8 cellular contexts compared by ENCODE assay signal in genomic region chr17:40443196-40443987, GRCh38. TPM values are rescaled to one million over a fixed set of nuclear protein-coding genes. Genes with fewer than 3 reads are reported as not detected.
DNase-seq lines count a peak whose midpoint lies in the region; ATAC-seq and TF ChIP-seq lines count a peak whose summit lies in the region.

Gene IGFBP4, plus strand, starts transcription at chr17:40443450. Its CDS starts 286 bp downstream, at chr17:40443736.

- no peaks in the 10 kb centered on the region for H4K20me1 ChIP-seq in GM23338 (replicated peaks; ENCODE audit: insufficient read depth)

- POLR2A ChIA-PET in activated CD8-positive, alpha-beta T cell treated with anti-CD3 and anti-CD28 coated beads, Interleukin-2, amount 10 ng/mL, durations not matched to agents 7 days and 5 days (lab: Charles Lee) = interaction anchor here (0.6 to 3.3 kb wide), 8 partner anchors 14 to 530 kb away, joined by 3 to 36 read pairs (median 4); partner anchors contain the start of gene TOP2A

- in situ Hi-C loops in ACHN (cut with HindIII; ENCODE audit: low pct_ligation_motif_present, low pct_unique_long_range_greater_than_20kb, low sequenced_read_pairs) = loop anchor here (25.0 kb wide), 1 partner anchor 94 kb away; no protein-coding TSS in a partner anchor

- H3K27ac ChIP-seq in GM23338 (ENCODE audit: low read depth) (0 out of 2 replicates have a peak within 1 kb of the TSS, but pooled peaks have one; percentile 66), ectodermal cell (ENCODE audit: insufficient read depth, low read depth, low read length, poor library complexity, severe bottlenecking) (no peak within 1 kb of the TSS), lower lobe of right lung (peak within 1 kb of the TSS; percentile 92)

- CTCF ChIA-PET in activated CD8-positive, alpha-beta T cell treated with anti-CD3 and anti-CD28 coated beads, Interleukin-2, amount 10 ng/mL, durations not matched to agents 7 days and 5 days (lab: Charles Lee) = interaction anchor here (0.8 to 5.9 kb wide), 20 partner anchors 9 to 141 kb away, joined by 3 to 78 read pairs (median 6); partner anchors contain the start of genes TNS4 and TOP2A

- H3K36me3 ChIP-seq in GM23338 (ENCODE audit: insufficient read depth) = no peaks in the 10 kb centered on the region
- H3K36me3 ChIP-seq in ectodermal cell (ENCODE audit: control insufficient read depth, insufficient read depth, low read length) = no peaks in the 10 kb centered on the region
- peaks cover 6% of the 10 kb centered on the region for H3K36me3 ChIP-seq in lower lobe of right lung

- peak; percentile 64 for ATAC-seq in GM23338
- peak; percentile 83 for ATAC-seq in activated CD8-positive, alpha-beta T cell treated with anti-CD3 and anti-CD28 coated beads, Interleukin-2, amount 10 ng/mL, durations not matched to agents 7 days and 5 days
- ATAC-seq in lower lobe of right lung = peak; percentile 77 to 79

- H3K4me3 ChIP-seq in GM23338 (peak within 1 kb of the TSS; percentile 83), ectodermal cell (ENCODE audit: insufficient read depth, low read depth, low read length) (peak within 1 kb of the TSS; percentile 54), lower lobe of right lung (peak within 1 kb of the TSS; percentile 84)

- H2AFZ ChIP-seq in GM23338 = peak within 1 kb of the TSS; percentile 97

- H3K27me3 ChIP-seq in GM23338 (ENCODE audit: insufficient read depth) (peaks cover 16% of the 10 kb centered on the region; the same call in 1 of the 2 replicates), ectodermal cell (ENCODE audit: control insufficient read depth, insufficient read depth, low read length, poor library complexity, severe bottlenecking) (peaks cover 10% of the 10 kb centered on the region), lower lobe of right lung (ENCODE audit: low read depth) (no peaks in the 10 kb centered on the region)

- no peaks in the 10 kb centered on the region for H3K9me2 ChIP-seq in GM23338 (ENCODE audit: insufficient read depth)

- peaks cover 6% of the 10 kb centered on the region for H3K27me3 Mint-ChIP-seq in GM23338 (ENCODE audit: insufficient read depth, low read depth, poor library complexity)
- peaks cover 2% of the 10 kb centered on the region for H3K27me3 Mint-ChIP-seq in activated CD8-positive, alpha-beta T cell treated with anti-CD3 and anti-CD28 coated beads, Interleukin-2, amount 10 ng/mL, durations not matched to agents 7 days and 5 days (ENCODE audit: low read depth)

- no peaks in the 10 kb centered on the region for H3K9me3 Mint-ChIP-seq in GM23338
- no peaks in the 10 kb centered on the region for H3K9me3 Mint-ChIP-seq in activated CD8-positive, alpha-beta T cell treated with anti-CD3 and anti-CD28 coated beads, Interleukin-2, amount 10 ng/mL, durations not matched to agents 7 days and 5 days (ENCODE audit: insufficient read depth)

- no peaks in the 10 kb centered on the region; the same call in 2 of the 3 replicates for H3K36me3 Mint-ChIP-seq in GM23338 (ENCODE audit: low read depth)
- H3K36me3 Mint-ChIP-seq in activated CD8-positive, alpha-beta T cell treated with anti-CD3 and anti-CD28 coated beads, Interleukin-2, amount 10 ng/mL, durations not matched to agents 7 days and 5 days (ENCODE audit: low read depth) = peaks cover 2% of the 10 kb centered on the region

- H3K4me1 ChIP-seq in GM23338 (ENCODE audit: insufficient read depth) (peaks cover 43% of the 10 kb centered on the region), ectodermal cell (ENCODE audit: control insufficient read depth, insufficient read depth, low read length) (peaks cover 16% of the 10 kb centered on the region), lower lobe of right lung (peaks cover 57% of the 10 kb centered on the region)

- peak within 1 kb of the TSS; percentile 57; the same call in 1 of the 2 replicates for H3K27ac Mint-ChIP-seq in GM23338
- H3K27ac Mint-ChIP-seq in activated CD8-positive, alpha-beta T cell treated with anti-CD3 and anti-CD28 coated beads, Interleukin-2, amount 10 ng/mL, durations not matched to agents 7 days and 5 days = peak within 1 kb of the TSS; percentile 92

- peaks cover 5% of the 10 kb centered on the region; the same call in 1 of the 2 replicates for H3F3A ChIP-seq in GM23338 (replicated peaks; ENCODE audit: low read depth)

- TF ChIP-seq CTCF in GM23338 (conservative IDR thresholded peaks at IDR 0.05; ENCODE audit: low read depth in 2 of 2) (peak in 1 of 2 experiments; percentile 67; a peak in 2 of 4 replicates), lower lobe of right lung (IDR thresholded peaks at IDR 0.05) (peak; percentile 45)

- peak within 1 kb of the TSS; percentile 93 for H3K4me2 ChIP-seq in GM23338

- intact Hi-C loops in lower lobe of right lung (cut with DNase I) = no loop called here

- peaks cover 38% of the 10 kb centered on the region for H3K79me2 ChIP-seq in GM23338 (replicated peaks; ENCODE audit: insufficient read depth)

- no peaks in the 10 kb centered on the region for H3K9me3 ChIP-seq in ectodermal cell (ENCODE audit: control insufficient read depth, low read length)
- no peaks in the 10 kb centered on the region for H3K9me3 ChIP-seq in lower lobe of right lung

- peak within 1 kb of the TSS; percentile 68 for H3K4me3 Mint-ChIP-seq in GM23338
- peak within 1 kb of the TSS; percentile 82 for H3K4me3 Mint-ChIP-seq in activated CD8-positive, alpha-beta T cell treated with anti-CD3 and anti-CD28 coated beads, Interleukin-2, amount 10 ng/mL, durations not matched to agents 7 days and 5 days

- DNase-seq in ACHN = peak; percentile 77
- peak; percentile 91 for DNase-seq in GM23338 (ENCODE audit: low spot score)
- peak; percentile 15 for DNase-seq in NCI-H748 treated with DMSO at 0.1 percent for 48 hours (lab: John Stamatoyannopoulos, UW)
- peak; percentile 79 for DNase-seq in activated CD8-positive, alpha-beta T cell treated with anti-CD3 and anti-CD28 coated beads, Interleukin-2, amount 10 ng/mL, durations not matched to agents 7 days and 5 days
- peak; percentile 89 for DNase-seq in lower lobe of right lung
- DNase-seq in stimulated activated CD4-positive, alpha-beta T cell treated with anti-CD3 and anti-CD28 coated beads, TNF-alpha, amount 100 ng/mL, for 4 hours (ENCODE audit: low read depth in 3 of 3) = peak; percentile 34 to 50 (median 43)
- no peak for DNase-seq in NAMALWA (ENCODE audit: low spot score)

- WGBS in ectodermal cell, 2 experiments = 0% methylated on average over 98 of the region's 98 CpGs

- peaks cover 41% of the 10 kb centered on the region for H3K4me1 Mint-ChIP-seq in GM23338
- peaks cover 56% of the 10 kb centered on the region for H3K4me1 Mint-ChIP-seq in activated CD8-positive, alpha-beta T cell treated with anti-CD3 and anti-CD28 coated beads, Interleukin-2, amount 10 ng/mL, durations not matched to agents 7 days and 5 days (ENCODE audit: low read depth)

TF ChIP-seq in GM23338, 12 proteins besides CTCF, POLR2A, EP300 and RAD21:
- peak; percentile 85 for TF ChIP-seq POLR2AphosphoS5 (IDR thresholded peaks at IDR 0.05; ENCODE audit: low read depth)
- no peak for TF ChIP-seq NANOG (IDR thresholded peaks at IDR 0.05; ENCODE audit: borderline replicate concordance)

RNA-seq across cellular contexts. Expression of gene IGFBP4, which starts in this region (rescaled TPM):
- total RNA-seq in GM23338 (2014; rRNA removed; shearing (Covaris generic)) = 78.9 and 87.2 TPM in 2 replicates
- polyA plus RNA-seq in GM23338 (2016; fragmentation: Nextera tagmentation; extraction: Ambion mirVana) = 37.6 and 38.7 TPM in 2 replicates
- total RNA-seq in activated CD8-positive, alpha-beta T cell treated with anti-CD3 and anti-CD28 coated beads, Interleukin-2, amount 10 ng/mL, durations not matched to agents 7 days and 5 days = 10 to 100 TPM; 28.7 to 28.9 TPM
- polyA plus RNA-seq in ectodermal cell (2013, experiment 1 of 4) = 37.7 TPM
- 38.6 TPM for polyA plus RNA-seq in ectodermal cell (2013, experiment 2 of 4)
- polyA plus RNA-seq in ectodermal cell (2013, experiment 3 of 4) = 39.3 TPM
- 43.5 TPM for polyA plus RNA-seq in ectodermal cell (2013, experiment 4 of 4)
- 371 TPM for total RNA-seq in lower lobe of right lung
